ENCODE assay signal across 1 cellular context in genomic region chr12:29437575-29437974, GRCh38.
A peak's percentile ranks its signal among the peaks of the same experiment; 100 is the strongest.
TF ChIP-seq lines count a peak whose summit lies in the region.

No MANE protein-coding gene starts in this region.

TF ChIP-seq in HepG2, 621 proteins besides CTCF, POLR2A, EP300 and RAD21 (continued from another document and continues in another):
- TF ChIP-seq RERE (CRISPR knock-in tag; IDR thresholded peaks at IDR 0.05; ENCODE audit: low read depth) (no peak), CEBPG (CRISPR knock-in tag; IDR thresholded peaks at IDR 0.05) (no peak), RXRB (CRISPR knock-in tag; IDR thresholded peaks at IDR 0.05; ENCODE audit: borderline replicate concordance) (peak; percentile 43; the same call in 1 of the 2 replicates), ARID4A (CRISPR knock-in tag; IDR thresholded peaks at IDR 0.05; ENCODE audit: borderline replicate concordance) (no peak), ZBTB7A (CRISPR knock-in tag; IDR thresholded peaks at IDR 0.05) (no peak), NCOA2 (CRISPR knock-in tag; IDR thresholded peaks at IDR 0.05) (peak; percentile 27; the same call in 1 of the 2 replicates), ADNP (CRISPR knock-in tag; IDR thresholded peaks at IDR 0.05) (no peak), MIER2 (CRISPR knock-in tag; IDR thresholded peaks at IDR 0.05) (no peak), ZBTB46 (CRISPR knock-in tag; IDR thresholded peaks at IDR 0.05; ENCODE audit: borderline replicate concordance) (no peak), ATF6 (CRISPR knock-in tag; conservative IDR thresholded peaks at IDR 0.05) (no peak), MXI1 (IDR thresholded peaks at IDR 0.05; ENCODE audit: borderline replicate concordance, low read depth, low read length) (no peak), AHDC1 (CRISPR knock-in tag; IDR thresholded peaks at IDR 0.05; ENCODE audit: borderline replicate concordance) (peak; percentile 67; the same call in 1 of the 2 replicates), NR2F2 (IDR thresholded peaks at IDR 0.05; ENCODE audit: borderline replicate concordance, low read depth) (0 out of 2 replicates have a peak, but pooled peaks have one; percentile 24), HNF1A (IDR thresholded peaks at IDR 0.05; ENCODE audit: low read depth) (peak; percentile 62; the same call in 1 of the 2 replicates), HNF1A (CRISPR knock-in tag; IDR thresholded peaks at IDR 0.05; ENCODE audit: borderline replicate concordance) (no peak; the same call in 1 of the 2 replicates), PPARG (CRISPR knock-in tag; conservative IDR thresholded peaks at IDR 0.05) (peak; percentile 59; the same call in 1 of the 2 replicates), PAXIP1 (CRISPR knock-in tag; conservative IDR thresholded peaks at IDR 0.05) (peak; percentile 80)
